In the genomic region with DNA sequence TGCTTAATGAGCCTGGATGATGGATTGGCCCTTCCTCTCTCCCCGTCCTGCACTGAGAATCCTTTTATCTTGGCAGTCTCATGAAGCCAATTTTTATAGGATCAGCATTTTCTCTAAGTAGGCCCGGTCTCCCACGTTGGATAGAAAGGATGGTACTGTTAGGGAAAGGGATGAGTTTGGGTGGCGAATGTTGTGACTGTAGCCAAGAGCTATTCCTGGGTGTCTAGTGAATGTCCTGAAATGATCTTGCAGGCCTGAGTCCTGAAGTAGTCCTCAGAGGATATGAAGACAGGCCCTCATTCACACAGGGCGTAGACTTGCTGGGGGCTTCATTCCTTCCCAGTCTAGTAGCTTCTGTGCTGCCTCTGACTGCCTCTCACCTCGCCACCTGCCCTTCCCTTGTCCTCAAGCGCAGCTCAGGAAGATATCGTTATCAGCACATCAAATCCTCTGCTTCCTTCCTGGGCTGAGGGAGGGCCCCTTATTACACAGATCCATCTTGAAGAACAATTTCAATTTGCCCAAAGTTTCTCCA, we compare ENCODE assay signal across 1 cellular context.
TF ChIP-seq lines count a peak whose summit lies in the region.

No MANE protein-coding gene starts in this region.

TF ChIP-seq in WTC11, 78 proteins besides CTCF, POLR2A, EP300 and RAD21 (continued from another document):
- TF ChIP-seq NR3C1 (CRISPR knock-in tag; conservative IDR thresholded peaks at IDR 0.05; ENCODE audit: low read depth) (no peak), ZNF317 (CRISPR knock-in tag; IDR thresholded peaks at IDR 0.05; ENCODE audit: borderline replicate concordance, low read depth) (no peak)
TF ChIP-seq in WTC11: peak in this region for 0.
